14 cellular contexts compared by ENCODE assay signal in the genomic region with DNA sequence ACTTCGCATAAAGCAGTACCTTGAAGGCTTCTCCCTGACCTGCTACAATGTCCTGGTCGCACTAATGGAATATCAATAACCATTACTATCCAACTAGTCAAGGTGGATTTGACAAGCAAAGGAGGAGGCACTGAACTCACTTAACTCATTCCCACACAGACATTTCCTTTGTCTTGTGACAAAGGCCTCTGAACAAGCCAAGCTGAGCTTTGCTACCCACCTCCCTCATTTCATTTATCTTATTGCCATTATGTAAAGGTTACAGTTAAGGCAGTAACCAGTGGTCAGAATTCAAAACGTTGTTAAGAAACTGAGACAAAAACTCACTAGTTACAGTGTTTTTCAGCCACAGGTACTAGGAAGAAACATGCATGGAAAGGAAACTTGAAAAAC. TPM values are rescaled to one million over a fixed set of nuclear protein-coding genes. Genes with fewer than 3 reads are reported as not detected.
DNase-seq lines count a peak whose midpoint lies in the region; ATAC-seq and TF ChIP-seq lines count a peak whose summit lies in the region.
"Had no signal": no experiment of that assay in that cellular context is flagged by ENCODE, and none has a peak within 500 bp of the region (broad histone marks: within the 10 kb centered on the region; RNA-seq: fewer than 3 reads in every experiment).

No MANE protein-coding gene starts in this region.

- WGBS in psoas muscle, 3 donors, result 62 to 66% (median 64%) methylated on average over 3 of the region's 3 CpGs

- intact Hi-C loops in psoas muscle (cut with DNase I), result loop anchor here in 1 of 2 donors (10.0 kb wide), 2 partner anchors 157 to 227 kb away; no protein-coding TSS in a partner anchor

- H3K9me3 ChIP-seq in effector memory CD4-positive, alpha-beta T cell (ENCODE audit: control insufficient read depth, low read length), result no peaks in the 10 kb centered on the region
- H3K9me3 ChIP-seq in psoas muscle, result no peaks in the 10 kb centered on the region
- H3K9me3 ChIP-seq: HAP-1 had no signal

- TF ChIP-seq CTCF in psoas muscle (IDR thresholded peaks at IDR 0.05), result no peak

- no peaks in the 10 kb centered on the region for H3K36me3 ChIP-seq in effector memory CD4-positive, alpha-beta T cell (ENCODE audit: control insufficient read depth, insufficient read depth, low read length)
- no peaks in the 10 kb centered on the region for H3K36me3 ChIP-seq in psoas muscle (ENCODE audit: insufficient read depth in 1 of 2, low read depth in 1 of 2)
- H3K36me3 ChIP-seq: HAP-1 had no signal

- H3K27ac ChIP-seq in effector memory CD4-positive, alpha-beta T cell (ENCODE audit: insufficient read depth, low read length, poor library complexity, severe bottlenecking), result peak overlapping the region; percentile 64
- peak overlapping the region; percentile 25 for H3K27ac ChIP-seq in psoas muscle

- H3K4me1 ChIP-seq in effector memory CD4-positive, alpha-beta T cell (ENCODE audit: control insufficient read depth, insufficient read depth, low read length, poor library complexity, severe bottlenecking), result peaks cover 24% of the 10 kb centered on the region
- H3K4me1 ChIP-seq in psoas muscle, result no peaks in the 10 kb centered on the region
- H3K4me1 ChIP-seq: HAP-1 had no signal

- no peaks in the 10 kb centered on the region for H3K27me3 ChIP-seq in effector memory CD4-positive, alpha-beta T cell (replicated peaks; ENCODE audit: control insufficient read depth, insufficient read depth, low read length, poor library complexity, severe bottlenecking)
- no peaks in the 10 kb centered on the region for H3K27me3 ChIP-seq in psoas muscle (ENCODE audit: insufficient read depth in 3 of 3, low read length in 2 of 3)

- no peak for ATAC-seq in psoas muscle
- no peak for ATAC-seq in GM18520 (IDR thresholded peaks at IDR 0.05; ENCODE audit: unreplicated experiment)
- ATAC-seq: PC-3 had no signal

- peak; percentile 47 for DNase-seq in CD1c-positive myeloid dendritic cell (ENCODE audit: extremely low spot score)
- peak; percentile 45 to 59 for DNase-seq in Kasumi-1 (lab: John Stamatoyannopoulos, UW)
- DNase-seq in effector memory CD4-positive, alpha-beta T cell, result no peak
- no peak for DNase-seq in psoas muscle
- DNase-seq in NCI-H1436 treated with DMSO at 0.1 percent for 48 hours (lab: John Stamatoyannopoulos, UW), result no peak
- no peak for DNase-seq in SKM-1 (lab: John Stamatoyannopoulos, UW; ENCODE audit: unreplicated experiment)
- DNase-seq in DMS153 treated with DMSO at 0.1 percent for 48 hours (lab: John Stamatoyannopoulos, UW; ENCODE audit: unreplicated experiment), result no peak
- DNase-seq: activated gamma-delta T cell, Karpas-422, NCI-H2171 treated with DMSO at 0.1 percent for 48 hours, PC-3 had no signal

- H3K4me3 ChIP-seq in effector memory CD4-positive, alpha-beta T cell (ENCODE audit: insufficient read depth, low read depth, low read length, poor library complexity, severe bottlenecking), result no peak overlapping the region
- no peak overlapping the region for H3K4me3 ChIP-seq in psoas muscle
- H3K4me3 ChIP-seq: coronary artery, HAP-1 had no signal

RNA-seq across cellular contexts. Expression of gene ELMO1, which starts 7.3 kb away (rescaled TPM):
- 1 to 10 TPM; 6.9 to 8.1 (median 7.3) TPM for total RNA-seq in psoas muscle
- 1 to 10 TPM; 2.8 to 5.6 (median 3.2) TPM for polyA plus RNA-seq in psoas muscle
- total RNA-seq: PC-3 had no signal

Comparison
In these comparisons a context has a peak if more than half of its experiments do, and no peak if none do; other contexts are left out.
1. DNase-seq: peak in CD1c-positive myeloid dendritic cell (single experiment) and Kasumi-1 (2 of 2); none in effector memory CD4-positive, alpha-beta T cell (0 of 3), psoas muscle (0 of 2), NCI-H1436 treated with DMSO at 0.1 percent for 48 hours (single experiment), SKM-1 (single experiment) and DMS153 treated with DMSO at 0.1 percent for 48 hours (single experiment).